ENCODE assay signal across 9 cellular contexts in the genomic region with DNA sequence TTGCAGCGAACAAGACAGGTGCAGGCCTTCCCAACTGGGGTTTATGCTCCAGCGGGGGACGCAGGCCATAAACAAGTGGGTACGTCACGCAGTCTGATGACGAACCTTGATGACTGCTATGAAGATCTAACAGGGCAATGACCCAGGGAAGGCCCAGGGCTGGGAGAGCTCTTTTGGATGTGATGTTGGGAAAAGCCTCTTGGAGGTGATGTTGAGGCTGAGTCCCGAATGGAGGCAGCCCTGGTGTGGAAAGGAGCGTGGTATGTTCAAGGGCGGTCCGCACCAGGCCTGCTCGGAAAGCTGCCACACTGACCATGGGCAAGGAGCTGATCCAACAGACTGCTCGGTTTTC. TPM values are rescaled to one million over a fixed set of nuclear protein-coding genes. Genes with fewer than 3 reads are reported as not detected.
DNase-seq lines count a peak whose midpoint lies in the region; ATAC-seq and TF ChIP-seq lines count a peak whose summit lies in the region.
"Had no signal": no experiment of that assay in that cellular context is flagged by ENCODE, and none has a peak within 500 bp of the region (broad histone marks: within the 10 kb centered on the region; RNA-seq: fewer than 3 reads in every experiment).

No MANE protein-coding gene starts in this region.

- peak overlapping the region; percentile 9 for H3K4me3 Mint-ChIP-seq in activated CD8-positive, alpha-beta memory T cell treated with anti-CD3 and anti-CD28 coated beads, Interleukin-2, amount 10 ng/mL, durations not matched to agents 7 days and 5 days
- peak overlapping the region; percentile 83 for H3K4me3 Mint-ChIP-seq in activated naive CD8-positive, alpha-beta T cell treated with anti-CD3 and anti-CD28 coated beads, Interleukin-2, amount 10 ng/mL, durations not matched to agents 7 days and 5 days

- no peaks in the 10 kb centered on the region for H3K27me3 ChIP-seq in mesendoderm (ENCODE audit: insufficient read depth, low read length, poor library complexity)
- no peaks in the 10 kb centered on the region for H3K27me3 ChIP-seq in thoracic aorta (replicated peaks; ENCODE audit: insufficient read depth)

- no peak overlapping the region for H2BK15ac ChIP-seq in mesendoderm (replicated peaks; ENCODE audit: low read depth)

- peak overlapping the region; percentile 73 for H3K56ac ChIP-seq in mesendoderm (ENCODE audit: low read length)

- H3K9me3 Mint-ChIP-seq in activated CD8-positive, alpha-beta memory T cell treated with anti-CD3 and anti-CD28 coated beads, Interleukin-2, amount 10 ng/mL, durations not matched to agents 7 days and 5 days (ENCODE audit: low read depth) = no peaks in the 10 kb centered on the region
- H3K9me3 Mint-ChIP-seq in activated naive CD8-positive, alpha-beta T cell treated with anti-CD3 and anti-CD28 coated beads, Interleukin-2, amount 10 ng/mL, durations not matched to agents 7 days and 5 days = no peaks in the 10 kb centered on the region

- no peak overlapping the region for H4K8ac ChIP-seq in mesendoderm (ENCODE audit: low read depth, low read length)

- H2BK5ac ChIP-seq in mesendoderm (ENCODE audit: low read length) = peak overlapping the region; percentile 3

- H3K4me3 ChIP-seq in mesendoderm (ENCODE audit: low read length) (no peak overlapping the region), thoracic aorta (no peak overlapping the region)

- no peak for ATAC-seq in activated CD8-positive, alpha-beta memory T cell treated with anti-CD3 and anti-CD28 coated beads, Interleukin-2, amount 10 ng/mL, durations not matched to agents 7 days and 5 days
- ATAC-seq in activated naive CD8-positive, alpha-beta T cell treated with anti-CD3 and anti-CD28 coated beads, Interleukin-2, amount 10 ng/mL, durations not matched to agents 7 days and 5 days (ENCODE audit: low read depth) = no peak
- ATAC-seq in thoracic aorta (ENCODE audit: insufficient number of reproducible peaks, low FRiP score, low read depth) (no peak), GM19035 (IDR thresholded peaks at IDR 0.05; ENCODE audit: unreplicated experiment) (no peak)

- POLR2A ChIA-PET in activated naive CD8-positive, alpha-beta T cell treated with anti-CD3 and anti-CD28 coated beads, Interleukin-2, amount 10 ng/mL, durations not matched to agents 7 days and 5 days (lab: Charles Lee) = interaction anchor here (0.7 to 3.1 kb wide), 10 partner anchors 13 to 134 kb away, joined by 3 to 52 read pairs (median 5); partner anchors contain the start of genes FADS1, FEN1, FTH1 and TMEM258

- H3K4me1 Mint-ChIP-seq in activated CD8-positive, alpha-beta memory T cell treated with anti-CD3 and anti-CD28 coated beads, Interleukin-2, amount 10 ng/mL, durations not matched to agents 7 days and 5 days = peaks cover 65% of the 10 kb centered on the region
- peaks cover 54% of the 10 kb centered on the region for H3K4me1 Mint-ChIP-seq in activated naive CD8-positive, alpha-beta T cell treated with anti-CD3 and anti-CD28 coated beads, Interleukin-2, amount 10 ng/mL, durations not matched to agents 7 days and 5 days

- H3K9me3 ChIP-seq in thoracic aorta = no peaks in the 10 kb centered on the region

- no peak overlapping the region for H2AK5ac ChIP-seq in mesendoderm (ENCODE audit: low read length)

- peaks cover 77% of the 10 kb centered on the region for H3K79me2 ChIP-seq in mesendoderm (ENCODE audit: control insufficient read depth, insufficient read depth, low read length)

- H3K18ac ChIP-seq in mesendoderm (ENCODE audit: low read length) = no peak overlapping the region

- peak overlapping the region; percentile 89 for H3K27ac Mint-ChIP-seq in activated CD8-positive, alpha-beta memory T cell treated with anti-CD3 and anti-CD28 coated beads, Interleukin-2, amount 10 ng/mL, durations not matched to agents 7 days and 5 days
- H3K27ac Mint-ChIP-seq in activated naive CD8-positive, alpha-beta T cell treated with anti-CD3 and anti-CD28 coated beads, Interleukin-2, amount 10 ng/mL, durations not matched to agents 7 days and 5 days = peak overlapping the region; percentile 96

- no peaks in the 10 kb centered on the region for H3K27me3 Mint-ChIP-seq in activated CD8-positive, alpha-beta memory T cell treated with anti-CD3 and anti-CD28 coated beads, Interleukin-2, amount 10 ng/mL, durations not matched to agents 7 days and 5 days
- no peaks in the 10 kb centered on the region for H3K27me3 Mint-ChIP-seq in activated naive CD8-positive, alpha-beta T cell treated with anti-CD3 and anti-CD28 coated beads, Interleukin-2, amount 10 ng/mL, durations not matched to agents 7 days and 5 days

- no peak overlapping the region for H4K5ac ChIP-seq in mesendoderm (ENCODE audit: low read length)

- H3K4ac ChIP-seq in mesendoderm (ENCODE audit: low read depth, low read length) = no peak overlapping the region

- H3K36me3 Mint-ChIP-seq in activated CD8-positive, alpha-beta memory T cell treated with anti-CD3 and anti-CD28 coated beads, Interleukin-2, amount 10 ng/mL, durations not matched to agents 7 days and 5 days = peaks cover 43% of the 10 kb centered on the region
- peaks cover 50% of the 10 kb centered on the region for H3K36me3 Mint-ChIP-seq in activated naive CD8-positive, alpha-beta T cell treated with anti-CD3 and anti-CD28 coated beads, Interleukin-2, amount 10 ng/mL, durations not matched to agents 7 days and 5 days

- H3K79me1 ChIP-seq in mesendoderm (ENCODE audit: low read length) = peaks cover 35% of the 10 kb centered on the region

- DNase-seq in activated CD8-positive, alpha-beta memory T cell treated with anti-CD3 and anti-CD28 coated beads, Interleukin-2, amount 10 ng/mL, durations not matched to agents 7 days and 5 days = no peak
- no peak for DNase-seq in activated CD8-positive, alpha-beta memory T cell treated with anti-CD3 and anti-CD28 coated beads, Interleukin-2, amount 50 U/mL, for 4 hours
- DNase-seq in activated naive CD8-positive, alpha-beta T cell treated with anti-CD3 and anti-CD28 coated beads, Interleukin-2, amount 10 ng/mL, durations not matched to agents 7 days and 5 days = no peak
- peak; percentile 57 for DNase-seq in mesendoderm
- DNase-seq in thoracic aorta (ENCODE audit: low spot score) = no peak
- no peak for DNase-seq in NCI-H2227 treated with DMSO at 0.1 percent for 48 hours (lab: John Stamatoyannopoulos, UW)
- no peak for DNase-seq in kidney glomerular epithelial cell (lab: John Stamatoyannopoulos, UW)
- DNase-seq: activated effector memory CD4-positive, alpha-beta T cell treated with Interleukin-2 at 50 U/mL for 16 hours had no signal

- WGBS in mesendoderm (ENCODE audit: extremely low coverage, insufficient coverage, low lambda C conversion rate) = no CpG with 5 or more reads among the region's 12 CpGs

- H2BK120ac ChIP-seq in mesendoderm (ENCODE audit: low read depth, low read length) = no peak overlapping the region

- peak overlapping the region; percentile 32 for H3K27ac ChIP-seq in mesendoderm (ENCODE audit: low read depth, low read length)
- peak overlapping the region; percentile 92 to 95 for H3K27ac ChIP-seq in thoracic aorta

- H3K23ac ChIP-seq in mesendoderm (ENCODE audit: low read length) = peak overlapping the region; percentile 94

- peaks cover 4% of the 10 kb centered on the region for H3K36me3 ChIP-seq in mesendoderm (ENCODE audit: control insufficient read depth, insufficient read depth, low read length)
- no peaks in the 10 kb centered on the region for H3K36me3 ChIP-seq in thoracic aorta

- TF ChIP-seq CTCF in thoracic aorta (IDR thresholded peaks at IDR 0.05) = no peak

- peaks cover 28% of the 10 kb centered on the region for H3K4me1 ChIP-seq in mesendoderm (ENCODE audit: control insufficient read depth, low read depth, low read length)
- peaks cover 37 to 76% of the 10 kb centered on the region in 2 donors for H3K4me1 ChIP-seq in thoracic aorta (ENCODE audit: control insufficient read depth in 1 of 2, low read depth in 2 of 2)

- CTCF ChIA-PET in activated CD8-positive, alpha-beta memory T cell treated with anti-CD3 and anti-CD28 coated beads, Interleukin-2, amount 10 ng/mL, durations not matched to agents 7 days and 5 days (lab: Charles Lee) = interaction anchor here (1.0 to 2.3 kb wide), 7 partner anchors 17 to 113 kb away, joined by 5 to 15 read pairs (median 6); partner anchors contain the start of genes FADS1, FEN1 and TMEM258

- no peak overlapping the region for H3K4me2 ChIP-seq in mesendoderm (ENCODE audit: low read length)

- H3K9ac ChIP-seq in mesendoderm (ENCODE audit: low read length) = peak overlapping the region; percentile 26

RNA-seq across cellular contexts. Expression of gene FADS2, which starts 5.8 kb away (rescaled TPM):
- 100 to 1,000 TPM; 174 to 184 TPM for total RNA-seq in activated CD8-positive, alpha-beta memory T cell treated with anti-CD3 and anti-CD28 coated beads, Interleukin-2, amount 10 ng/mL, durations not matched to agents 7 days and 5 days
- 100 to 1,000 TPM; 245 to 280 TPM for total RNA-seq in activated naive CD8-positive, alpha-beta T cell treated with anti-CD3 and anti-CD28 coated beads, Interleukin-2, amount 10 ng/mL, durations not matched to agents 7 days and 5 days
- polyA plus RNA-seq in mesendoderm (2013, experiment 1 of 2) = 493 TPM
- polyA plus RNA-seq in mesendoderm (2013, experiment 2 of 2) = 506 TPM
- total RNA-seq in thoracic aorta = 100 to 1,000 TPM in 1 of 2 donors, 10 to 100 TPM in 1; 89.2 to 234 TPM

RNA-seq across cellular contexts. Expression of gene FADS1, which starts 17.1 kb away (rescaled TPM):
- 10 to 100 TPM; 33.8 to 35.4 TPM for total RNA-seq in activated CD8-positive, alpha-beta memory T cell treated with anti-CD3 and anti-CD28 coated beads, Interleukin-2, amount 10 ng/mL, durations not matched to agents 7 days and 5 days
- total RNA-seq in activated naive CD8-positive, alpha-beta T cell treated with anti-CD3 and anti-CD28 coated beads, Interleukin-2, amount 10 ng/mL, durations not matched to agents 7 days and 5 days = 10 to 100 TPM; 53.2 to 54.7 TPM
- 104 TPM for polyA plus RNA-seq in mesendoderm (2013, experiment 1 of 2)
- 102 TPM for polyA plus RNA-seq in mesendoderm (2013, experiment 2 of 2)
- 10 to 100 TPM; 39.0 to 52.9 TPM for total RNA-seq in thoracic aorta

RNA-seq across cellular contexts. Expression of gene FEN1, which starts 41.2 kb away (rescaled TPM):
- total RNA-seq in activated CD8-positive, alpha-beta memory T cell treated with anti-CD3 and anti-CD28 coated beads, Interleukin-2, amount 10 ng/mL, durations not matched to agents 7 days and 5 days = 100 to 1,000 TPM; 141 to 150 TPM
- 10 to 100 TPM; 87.1 to 88.7 TPM for total RNA-seq in activated naive CD8-positive, alpha-beta T cell treated with anti-CD3 and anti-CD28 coated beads, Interleukin-2, amount 10 ng/mL, durations not matched to agents 7 days and 5 days
- 74.6 TPM for polyA plus RNA-seq in mesendoderm (2013, experiment 1 of 2)
- polyA plus RNA-seq in mesendoderm (2013, experiment 2 of 2) = 75.1 TPM
- total RNA-seq in thoracic aorta = 1 to 10 TPM; 4.5 to 5.4 TPM

RNA-seq across cellular contexts. Expression of gene TMEM258, which starts 41.5 kb away (rescaled TPM):
- total RNA-seq in activated CD8-positive, alpha-beta memory T cell treated with anti-CD3 and anti-CD28 coated beads, Interleukin-2, amount 10 ng/mL, durations not matched to agents 7 days and 5 days = 100 to 1,000 TPM; 138 to 157 TPM
- total RNA-seq in activated naive CD8-positive, alpha-beta T cell treated with anti-CD3 and anti-CD28 coated beads, Interleukin-2, amount 10 ng/mL, durations not matched to agents 7 days and 5 days = 100 to 1,000 TPM; 127 to 140 TPM
- polyA plus RNA-seq in mesendoderm (2013, experiment 1 of 2) = 285 TPM
- 285 TPM for polyA plus RNA-seq in mesendoderm (2013, experiment 2 of 2)
- 10 to 100 TPM; 17.3 to 63.6 TPM for total RNA-seq in thoracic aorta

RNA-seq across cellular contexts. Expression of gene FADS3, which starts 57.4 kb away (rescaled TPM):
- total RNA-seq in activated CD8-positive, alpha-beta memory T cell treated with anti-CD3 and anti-CD28 coated beads, Interleukin-2, amount 10 ng/mL, durations not matched to agents 7 days and 5 days = 1 to 10 TPM; 2.6 to 7.7 TPM
- 1 to 10 TPM; 4.7 TPM for total RNA-seq in activated naive CD8-positive, alpha-beta T cell treated with anti-CD3 and anti-CD28 coated beads, Interleukin-2, amount 10 ng/mL, durations not matched to agents 7 days and 5 days
- 14.4 TPM for polyA plus RNA-seq in mesendoderm (2013, experiment 1 of 2)
- polyA plus RNA-seq in mesendoderm (2013, experiment 2 of 2) = 13.9 TPM
- total RNA-seq in thoracic aorta = 100 to 1,000 TPM; 368 to 393 TPM

Comparison
In these comparisons a context has a peak if more than half of its experiments do, and no peak if none do; other contexts are left out.
1. RNA of gene FEN1, which starts 41.2 kb away (total RNA-seq): 141 to 150 TPM in activated CD8-positive, alpha-beta memory T cell treated with anti-CD3 and anti-CD28 coated beads, Interleukin-2, amount 10 ng/mL, durations not matched to agents 7 days and 5 days and 87.1 to 88.7 TPM in activated naive CD8-positive, alpha-beta T cell treated with anti-CD3 and anti-CD28 coated beads, Interleukin-2, amount 10 ng/mL, durations not matched to agents 7 days and 5 days; 4.5 to 5.4 TPM in thoracic aorta; every median in the first group is over 10 times any median in the second.